Comparison of ENCODE assay signal across 7 cellular contexts in genomic region chr21:38869196-38869595, GRCh38.
"Had no signal": no experiment of that assay in that cellular context is flagged by ENCODE, and none has a peak within 500 bp of the region (broad histone marks: within the 10 kb centered on the region; RNA-seq: fewer than 3 reads in every experiment).

No MANE protein-coding gene starts in this region.

- DNase-seq: activated B cell treated with CpG ODN at 0.5 μM for 24 hours; activated naive CD8-positive, alpha-beta T cell treated with anti-CD3 and anti-CD28 coated beads for 36 hours; activated T-cell treated with anti-CD3 and anti-CD28 coated beads, Interleukin-2, amount 50 U/mL, for 1 hour; left colon; mesendoderm; stimulated activated CD4-positive, alpha-beta T cell treated with anti-CD3 and anti-CD28 coated beads, Interleukin-15, amount 100 ng/mL, for 24 hours; stimulated activated CD4-positive, alpha-beta T cell treated with anti-CD3 and anti-CD28 coated beads, Interleukin-4, amount 100 ng/mL, for 24 hours had no signal

- ATAC-seq: left colon had no signal
